7 cellular contexts compared by ENCODE assay signal in the genomic region with DNA sequence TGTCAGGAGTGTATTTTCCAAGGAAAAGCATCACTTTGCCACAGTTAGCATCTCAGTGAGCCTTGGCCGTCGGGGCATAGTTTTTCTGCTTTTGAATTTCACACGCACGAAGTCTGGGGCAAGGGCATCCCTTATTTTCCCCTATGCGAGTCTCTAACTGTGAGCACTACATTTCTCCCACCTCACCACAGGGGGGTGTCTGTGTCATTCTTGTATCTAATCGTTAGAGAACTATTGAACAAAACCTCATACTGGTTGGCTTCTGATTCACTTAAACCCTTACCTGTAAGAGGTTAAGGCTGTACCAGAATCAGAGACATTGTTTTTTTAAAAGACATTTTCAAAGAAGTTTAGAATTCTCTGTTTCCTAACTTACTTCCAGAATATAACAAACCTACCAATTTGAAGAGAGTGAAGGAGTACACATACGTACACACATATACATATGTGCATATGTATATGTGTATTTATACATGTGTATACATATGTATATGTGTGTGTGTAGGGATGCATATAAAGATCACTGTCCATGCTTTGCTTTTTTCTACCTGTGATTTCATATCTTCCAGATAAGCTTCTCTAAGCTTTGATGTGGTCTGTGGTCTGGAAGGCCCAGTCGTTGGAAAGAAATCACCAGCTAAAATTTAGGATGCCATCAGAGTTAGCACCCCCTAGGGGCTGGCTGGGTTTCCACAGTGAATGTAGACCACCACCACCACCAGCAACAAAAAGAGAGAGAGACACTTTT. TPM values are rescaled to one million over a fixed set of nuclear protein-coding genes. Genes with fewer than 3 reads are reported as not detected.
DNase-seq lines count a peak whose midpoint lies in the region; ATAC-seq and TF ChIP-seq lines count a peak whose summit lies in the region.

No MANE protein-coding gene starts in this region.

- DNase-seq in DMS114 treated with DMSO at 0.1 percent for 48 hours (lab: John Stamatoyannopoulos, UW; ENCODE audit: unreplicated experiment) (peak; percentile 26), HAP-1 (ENCODE audit: low spot score in 2 of 2) (peak; percentile 50 to 55), SW480 (ENCODE audit: low spot score) (peak; percentile 86), cardiac muscle cell (ENCODE audit: low read depth in 1 of 2, low spot score in 1 of 2) (peak; percentile 32 to 55), GF-D8 (lab: John Stamatoyannopoulos, UW) (no peak)
- DNase-seq in stimulated activated naive B cell treated with anti-CD40 and anti-IgM and Interleukin-4, amounts not matched to agents 10 μg/mL and 1 μg/mL and 100 μg/mL, for 72 hours = no peak

- H3K4me1 Mint-ChIP-seq in stimulated activated naive B cell treated with anti-CD40 and anti-IgM and Interleukin-4, amounts not matched to agents 10 μg/mL and 1 μg/mL and 100 μg/mL, for 72 hours = peaks cover 2 to 6% of the 10 kb centered on the region in 2 donors

- in situ Hi-C loops in HAP-1 (cut with MboI; ENCODE audit: low sequenced_read_pairs) = no loop called here

- H3K27me3 ChIP-seq in HAP-1 (ENCODE audit: low read depth) (peaks cover 4% of the 10 kb centered on the region; the same call in 1 of the 2 replicates), cardiac muscle cell (no peaks in the 10 kb centered on the region)

- peak; percentile 82 for ATAC-seq in stimulated activated naive B cell treated with anti-CD40 and anti-IgM and Interleukin-4, amounts not matched to agents 10 μg/mL and 1 μg/mL and 100 μg/mL, for 72 hours (replicated peaks)
- ATAC-seq in GM19467 (IDR thresholded peaks at IDR 0.05; ENCODE audit: unreplicated experiment) = no peak

- no peak overlapping the region for H3K27ac Mint-ChIP-seq in stimulated activated naive B cell treated with anti-CD40 and anti-IgM and Interleukin-4, amounts not matched to agents 10 μg/mL and 1 μg/mL and 100 μg/mL, for 72 hours

- no peaks in the 10 kb centered on the region for H3K36me3 ChIP-seq in HAP-1 (replicated peaks)
- peaks cover 66% of the 10 kb centered on the region for H3K36me3 ChIP-seq in cardiac muscle cell

- no peaks in the 10 kb centered on the region for H3K27me3 Mint-ChIP-seq in stimulated activated naive B cell treated with anti-CD40 and anti-IgM and Interleukin-4, amounts not matched to agents 10 μg/mL and 1 μg/mL and 100 μg/mL, for 72 hours

- TF ChIP-seq CTCF in cardiac muscle cell (IDR thresholded peaks at IDR 0.05; ENCODE audit: low read depth, low read length) = peak; percentile 57

- peaks cover 12 to 22% of the 10 kb centered on the region in 2 donors for H3K36me3 Mint-ChIP-seq in stimulated activated naive B cell treated with anti-CD40 and anti-IgM and Interleukin-4, amounts not matched to agents 10 μg/mL and 1 μg/mL and 100 μg/mL, for 72 hours

- no peak overlapping the region for H3K4me3 ChIP-seq in HAP-1
- H3K4me3 ChIP-seq in cardiac muscle cell = no peak overlapping the region

- H3K27ac ChIP-seq in cardiac muscle cell = no peak overlapping the region

- H3K9me3 ChIP-seq in HAP-1 = no peaks in the 10 kb centered on the region
- no peaks in the 10 kb centered on the region for H3K9me3 ChIP-seq in cardiac muscle cell (ENCODE audit: low read depth)

- no peak overlapping the region for H3K4me3 Mint-ChIP-seq in stimulated activated naive B cell treated with anti-CD40 and anti-IgM and Interleukin-4, amounts not matched to agents 10 μg/mL and 1 μg/mL and 100 μg/mL, for 72 hours

- no peaks in the 10 kb centered on the region for H3K4me1 ChIP-seq in HAP-1
- H3K4me1 ChIP-seq in cardiac muscle cell (ENCODE audit: low read depth) = no peaks in the 10 kb centered on the region

- no peaks in the 10 kb centered on the region for H3K9me3 Mint-ChIP-seq in stimulated activated naive B cell treated with anti-CD40 and anti-IgM and Interleukin-4, amounts not matched to agents 10 μg/mL and 1 μg/mL and 100 μg/mL, for 72 hours

RNA-seq across cellular contexts. Expression of a gene that starts 49.4 kb away (rescaled TPM):
- 103 and 143 TPM in 2 replicates for total RNA-seq in cardiac muscle cell
- 175 and 230 TPM in 2 replicates for polyA plus RNA-seq in cardiac muscle cell

Comparison
In these comparisons a context has a peak if more than half of its experiments do, and no peak if none do; other contexts are left out.
1. DNase-seq: peak in DMS114 treated with DMSO at 0.1 percent for 48 hours (single experiment), HAP-1 (2 of 2), SW480 (single experiment) and cardiac muscle cell (2 of 2); none in stimulated activated naive B cell treated with anti-CD40 and anti-IgM and Interleukin-4, amounts not matched to agents 10 μg/mL and 1 μg/mL and 100 μg/mL, for 72 hours (single experiment) and GF-D8 (single experiment).